In genomic region chr1:87869563-87869962, GRCh38 we compare ENCODE assay signal across 11 cellular contexts.
DNase-seq lines count a peak whose midpoint lies in the region; ATAC-seq, FAIRE-seq and TF ChIP-seq lines count a peak whose summit lies in the region.
"Had no signal": no experiment of that assay in that cellular context is flagged by ENCODE, and none has a peak within 500 bp of the region (broad histone marks: within the 10 kb centered on the region; RNA-seq: fewer than 3 reads in every experiment).

No MANE protein-coding gene starts in this region.

- intact Hi-C loops in K562 (cut with micrococcal nuclease) (no loop called here), lower lobe of right lung (cut with DNase I) (no loop called here)

- TF ChIP-seq RAD21 in K562 (CRISPR knock-in tag; conservative IDR thresholded peaks at IDR 0.05 in 1 of 2, IDR thresholded peaks at IDR 0.05 in 1 of 2) = no peak

- no peak for TF ChIP-seq POLR2A in K562 (conservative IDR thresholded peaks at IDR 0.05)

- H4K20me1 ChIP-seq in K562 (replicated peaks; ENCODE audit: control insufficient read depth, insufficient read depth, low read length) = no peaks in the 10 kb centered on the region

- no TSS peak for BruUV-seq in K562 (replicated peaks; lab: Mats Ljungman, UMichigan)

- POLR2A ChIA-PET in BJ (lab: Charles Lee) (no interaction called here), K562 (lab: Yijun Ruan, JAX) (no interaction called here)

- TF ChIP-seq CTCF in BJ (IDR thresholded peaks at IDR 0.05; ENCODE audit: insufficient read depth, low read depth, low read length) (no peak), K562 (IDR thresholded peaks at IDR 0.05 in 2 of 3, conservative IDR thresholded peaks at IDR 0.05 in 1 of 3; ENCODE audit: insufficient read depth in 2 of 3, low read depth in 1 of 3, low read length in 3 of 3) (no peak), lower lobe of right lung (IDR thresholded peaks at IDR 0.05) (no peak)

- H3K27ac ChIP-seq in K562 (ENCODE audit: extremely low read depth, low read depth, low read length) = no peak overlapping the region
- no peak overlapping the region for H3K27ac ChIP-seq in lower lobe of right lung
- H3K27ac ChIP-seq: suprapubic skin had no signal

- H3K4me1 ChIP-seq in K562 (replicated peaks in 1 of 2; ENCODE audit: control insufficient read depth in 2 of 2, insufficient read depth in 2 of 2, low read length in 2 of 2) (no peaks in the 10 kb centered on the region), lower lobe of right lung (no peaks in the 10 kb centered on the region)
- H3K4me1 ChIP-seq: suprapubic skin had no signal

- H3K79me2 ChIP-seq in K562 (ENCODE audit: control insufficient read depth, insufficient read depth, low read length) = no peaks in the 10 kb centered on the region

- ATAC-seq in K562 = no peak
- peak; percentile 59 to 63 for ATAC-seq in lower lobe of right lung
- no peak for ATAC-seq in HG03342 (IDR thresholded peaks at IDR 0.05; ENCODE audit: unreplicated experiment)

- no peaks in the 10 kb centered on the region for H3K9me1 ChIP-seq in K562 (ENCODE audit: control insufficient read depth, insufficient read depth, low read length)

- no peak overlapping the region for H3K9ac ChIP-seq in K562 (ENCODE audit: insufficient read depth in 1 of 2, low read depth in 2 of 2, low read length in 2 of 2)

- H3K36me3 ChIP-seq in BJ (ENCODE audit: control insufficient read depth, insufficient read depth, low read length) (no peaks in the 10 kb centered on the region), K562 (ENCODE audit: control insufficient read depth, insufficient read depth, low read length) (no peaks in the 10 kb centered on the region), lower lobe of right lung (no peaks in the 10 kb centered on the region)
- H3K36me3 ChIP-seq: suprapubic skin had no signal

- H2AFZ ChIP-seq in K562 (ENCODE audit: low read depth, low read length) = no peak overlapping the region

- H3K27me3 ChIP-seq in BJ (ENCODE audit: control insufficient read depth, insufficient read depth, low read length) = no peaks in the 10 kb centered on the region
- H3K27me3 ChIP-seq in K562 (ENCODE audit: control insufficient read depth in 2 of 2, insufficient read depth in 2 of 2, low read length in 2 of 2) = no peaks in the 10 kb centered on the region
- H3K27me3 ChIP-seq in lower lobe of right lung (ENCODE audit: low read depth) = no peaks in the 10 kb centered on the region
- H3K27me3 ChIP-seq: suprapubic skin had no signal

- DNase-seq in BJ (ENCODE audit: low read depth) (peak; percentile 54), LHCN-M2 (ENCODE audit: low read depth) (peak; percentile 39), K562 (ENCODE audit: extremely low read depth in 1 of 4, low spot score in 3 of 4) (no peak), lower lobe of right lung (no peak), DMS 273 treated with DMSO at 0.1 percent for 48 hours (lab: John Stamatoyannopoulos, UW) (no peak), NCI-H524 (lab: John Stamatoyannopoulos, UW) (no peak)
- DNase-seq in activated CD4-positive, alpha-beta T cell treated with anti-CD3 and anti-CD28 coated beads for 1 hour = no peak
- DNase-seq: activated naive CD4-positive, alpha-beta T cell treated with anti-CD3 and anti-CD28 coated beads for 36 hours; NCI-H2227 treated with DMSO at 0.1 percent for 48 hours had no signal

- no peak overlapping the region for H3K4me2 ChIP-seq in K562 (ENCODE audit: insufficient read depth, low read length)

- 0% methylated on average over 1 of the region's 1 CpG for WGBS in K562 (ENCODE audit: insufficient coverage, low coverage, missing lambda C conversion rate)

- H3K4me3 ChIP-seq in BJ (ENCODE audit: low read depth, low read length) (no peak overlapping the region), K562 (no peak overlapping the region), lower lobe of right lung (no peak overlapping the region)
- H3K4me3 ChIP-seq: suprapubic skin had no signal

- FAIRE-seq in K562 (lab: Jason Lieb, UNC) = no peak

- CTCF ChIA-PET in BJ (lab: Yijun Ruan, JAX) (no interaction called here), K562 (lab: Yijun Ruan, JAX; ENCODE audit: low intra/inter-chr PET ratio) (no interaction called here)

- no peaks in the 10 kb centered on the region for H3K9me3 ChIP-seq in K562 (replicated peaks; ENCODE audit: control insufficient read depth, insufficient read depth, low read depth, low read length)
- no peaks in the 10 kb centered on the region for H3K9me3 ChIP-seq in lower lobe of right lung
- H3K9me3 ChIP-seq: suprapubic skin had no signal

- TF ChIP-seq EP300 in K562 (IDR thresholded peaks at IDR 0.05; ENCODE audit: low read length) = no peak

- in situ Hi-C loops in K562 (cut with MboI) = no loop called here

TF ChIP-seq in K562, 482 proteins besides CTCF, POLR2A, EP300 and RAD21 (continues in another document):
- TF ChIP-seq, protein P1, sequence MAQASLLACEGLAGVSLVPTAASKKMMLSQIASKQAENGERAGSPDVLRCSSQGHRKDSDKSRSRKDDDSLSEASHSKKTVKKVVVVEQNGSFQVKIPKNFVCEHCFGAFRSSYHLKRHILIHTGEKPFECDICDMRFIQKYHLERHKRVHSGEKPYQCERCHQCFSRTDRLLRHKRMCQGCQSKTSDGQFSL (CRISPR knock-in tag; IDR thresholded peaks at IDR 0.05) = no peak
- TF ChIP-seq, protein P1 (tag; IDR thresholded peaks at IDR 0.05) = no peak
- TF ChIP-seq FOSL1 (tag; conservative IDR thresholded peaks at IDR 0.05) (peak; percentile 80), IRF2 (CRISPR knock-in tag; IDR thresholded peaks at IDR 0.05) (no peak), MEIS2 (IDR thresholded peaks at IDR 0.05; ENCODE audit: partially characterized antibody) (peak; percentile 32), PKNOX1 (IDR thresholded peaks at IDR 0.05) (peak; percentile 56; the same call in 1 of the 2 replicates), NRF1 (conservative IDR thresholded peaks at IDR 0.05 in 1 of 2, IDR thresholded peaks at IDR 0.05 in 1 of 2) (no peak), NCOA2 (IDR thresholded peaks at IDR 0.05; ENCODE audit: partially characterized antibody in 2 of 2) (no peak), CEBPB (tag; IDR thresholded peaks at IDR 0.05) (peak; percentile 43), ATF3 (IDR thresholded peaks at IDR 0.05) (no peak), ATF3 (CRISPR knock-in tag; conservative IDR thresholded peaks at IDR 0.05) (no peak), ZNF224 (CRISPR knock-in tag; IDR thresholded peaks at IDR 0.05) (no peak), ADNP (tag; IDR thresholded peaks at IDR 0.05) (0 out of 2 replicates have a peak, but pooled peaks have one; percentile 42), BHLHE40 (IDR thresholded peaks at IDR 0.05; ENCODE audit: low read length) (no peak), ZNF586 (CRISPR knock-in tag; conservative IDR thresholded peaks at IDR 0.05) (no peak), HBP1 (CRISPR knock-in tag; IDR thresholded peaks at IDR 0.05) (no peak), PRPF4 (IDR thresholded peaks at IDR 0.05; ENCODE audit: insufficient read depth, low read depth, low read length, poor library complexity, severe bottlenecking) (no peak), DMBX1 (CRISPR knock-in tag; IDR thresholded peaks at IDR 0.05; ENCODE audit: borderline replicate concordance) (0 out of 2 replicates have a peak, but pooled peaks have one; percentile 48), SIX5 (IDR thresholded peaks at IDR 0.05; ENCODE audit: borderline replicate concordance in 1 of 2, insufficient read depth in 1 of 2, low read depth in 1 of 2, low read length in 2 of 2) (no peak), MAFG (tag; conservative IDR thresholded peaks at IDR 0.05) (peak; percentile 59)
- TF ChIP-seq, protein P2, sequence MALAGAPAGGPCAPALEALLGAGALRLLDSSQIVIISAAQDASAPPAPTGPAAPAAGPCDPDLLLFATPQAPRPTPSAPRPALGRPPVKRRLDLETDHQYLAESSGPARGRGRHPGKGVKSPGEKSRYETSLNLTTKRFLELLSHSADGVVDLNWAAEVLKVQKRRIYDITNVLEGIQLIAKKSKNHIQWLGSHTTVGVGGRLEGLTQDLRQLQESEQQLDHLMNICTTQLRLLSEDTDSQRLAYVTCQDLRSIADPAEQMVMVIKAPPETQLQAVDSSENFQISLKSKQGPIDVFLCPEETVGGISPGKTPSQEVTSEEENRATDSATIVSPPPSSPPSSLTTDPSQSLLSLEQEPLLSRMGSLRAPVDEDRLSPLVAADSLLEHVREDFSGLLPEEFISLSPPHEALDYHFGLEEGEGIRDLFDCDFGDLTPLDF (CRISPR knock-in tag; IDR thresholded peaks at IDR 0.05) = no peak

Comparison
In these comparisons a context has a peak if more than half of its experiments do, and no peak if none do; other contexts are left out.
1. DNase-seq: peak in BJ (single experiment) and LHCN-M2 (single experiment); none in K562 (0 of 4), lower lobe of right lung (single experiment), DMS 273 treated with DMSO at 0.1 percent for 48 hours (single experiment), NCI-H524 (0 of 2) and activated CD4-positive, alpha-beta T cell treated with anti-CD3 and anti-CD28 coated beads for 1 hour (single experiment).
2. ATAC-seq: peak in lower lobe of right lung (2 of 2); none in K562 (single experiment) and HG03342 (single experiment).